In the genomic region with DNA sequence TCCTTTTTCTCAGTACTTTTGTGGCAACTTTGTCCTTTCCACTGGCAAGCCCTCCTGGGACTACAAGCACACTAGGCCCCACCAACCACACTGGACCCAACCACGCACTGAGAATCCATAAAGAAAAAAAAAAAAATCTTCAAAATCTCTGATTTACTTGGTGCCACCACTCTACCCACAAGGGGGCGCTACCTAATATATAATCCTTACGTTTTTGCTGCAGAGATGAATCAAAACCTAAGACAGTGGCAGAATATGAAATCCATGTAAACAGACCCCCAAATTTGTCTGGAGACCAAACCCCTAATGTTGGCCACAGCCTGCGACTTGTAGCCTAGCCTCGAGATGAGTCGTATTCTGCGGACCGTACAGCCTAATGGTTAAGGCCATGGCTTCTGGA, we compare ENCODE assay signal across 8 cellular contexts.
DNase-seq lines count a peak whose midpoint lies in the region; ATAC-seq and TF ChIP-seq lines count a peak whose summit lies in the region.

No MANE protein-coding gene starts in this region.

- no peaks in the 10 kb centered on the region for H3K9me3 ChIP-seq in PC-3 (ENCODE audit: low read length)
- no peaks in the 10 kb centered on the region for H3K9me3 ChIP-seq in MG63

- H3K79me2 ChIP-seq in PC-3 (ENCODE audit: low read length) = no peaks in the 10 kb centered on the region

- ATAC-seq in PC-3 (no peak), GM21825 (IDR thresholded peaks at IDR 0.05; ENCODE audit: unreplicated experiment) (no peak)

- H3K27ac ChIP-seq in PC-3 (ENCODE audit: low read length) = no peak overlapping the region

- no peak overlapping the region for H3K4me2 ChIP-seq in PC-3 (ENCODE audit: low read length)

- H3K4me3 Mint-ChIP-seq in type B pancreatic cell = no peak overlapping the region

- TF ChIP-seq CTCF in AG09309 (IDR thresholded peaks at IDR 0.05; ENCODE audit: control insufficient read depth, insufficient read depth, low read depth, low read length, missing control alignments) (peak; percentile 60), GM12873 (IDR thresholded peaks at IDR 0.05; ENCODE audit: insufficient read depth, low read depth, low read length, missing control alignments) (peak; percentile 53), PC-3 (conservative IDR thresholded peaks at IDR 0.05; ENCODE audit: low read depth, low read length) (peak; percentile 76), fibroblast of the aortic adventitia (IDR thresholded peaks at IDR 0.05; ENCODE audit: insufficient read depth, low read length) (peak; percentile 46), type B pancreatic cell (conservative IDR thresholded peaks at IDR 0.05) (peak; percentile 84)

- H3K36me3 Mint-ChIP-seq in type B pancreatic cell = no peaks in the 10 kb centered on the region

- no peak for DNase-seq in AG09309 (ENCODE audit: low read depth)
- peak; percentile 40 for DNase-seq in PC-3
- DNase-seq in fibroblast of the aortic adventitia (ENCODE audit: low read depth) = peak; percentile 18
- no peak for DNase-seq in type B pancreatic cell (ENCODE audit: extremely low spot score, unreplicated experiment)
- DNase-seq in MG63 = no peak
- DNase-seq in T-helper 9 cell = no peak

- H2AFZ ChIP-seq in PC-3 (ENCODE audit: low read length) = no peak overlapping the region

- no peaks in the 10 kb centered on the region for H3K36me3 ChIP-seq in PC-3 (ENCODE audit: low read depth, low read length)
- H3K36me3 ChIP-seq in MG63 = no peaks in the 10 kb centered on the region

- H3K9me2 ChIP-seq in PC-3 (replicated peaks; ENCODE audit: low read length) = no peaks in the 10 kb centered on the region

- no peaks in the 10 kb centered on the region for H3K9me3 Mint-ChIP-seq in type B pancreatic cell

- no peak overlapping the region for H3K9ac ChIP-seq in PC-3 (ENCODE audit: low read length)

- H3K4me1 Mint-ChIP-seq in type B pancreatic cell (ENCODE audit: unreplicated experiment) = no peaks in the 10 kb centered on the region

- no peaks in the 10 kb centered on the region for H4K20me1 ChIP-seq in PC-3 (ENCODE audit: low read length)

- peaks cover 49% of the 10 kb centered on the region for H3K27me3 Mint-ChIP-seq in type B pancreatic cell

- H3K4me1 ChIP-seq in PC-3 (ENCODE audit: insufficient read depth, low read length) = no peaks in the 10 kb centered on the region

- BruUV-seq in PC-3 (replicated peaks; lab: Mats Ljungman, UMichigan) = no TSS peak

- H3K27me3 ChIP-seq in PC-3 (ENCODE audit: low read length) (peaks cover 4% of the 10 kb centered on the region; the same call in 1 of the 2 replicates), MG63 (no peaks in the 10 kb centered on the region)

- H3K4me3 ChIP-seq in AG09309 (ENCODE audit: control insufficient read depth, low read depth, low read length) (no peak overlapping the region), PC-3 (ENCODE audit: low read length) (no peak overlapping the region), fibroblast of the aortic adventitia (ENCODE audit: low read depth, low read length) (no peak overlapping the region), MG63 (no peak overlapping the region)

- intact Hi-C loops in PC-3 (cut with micrococcal nuclease) = loop anchor here (1.0 kb wide), 1 partner anchor 633 kb away; no protein-coding TSS in a partner anchor

- CTCF ChIA-PET in PC-3 (lab: Charles Lee) = interaction anchor here (0.6 kb wide), 1 partner anchor 950 kb away, joined by 3 read pairs; no protein-coding TSS in a partner anchor

- POLR2A ChIA-PET in PC-3 (lab: Charles Lee; ENCODE audit: unreplicated experiment) = no interaction called here

- no peaks in the 10 kb centered on the region for H3F3A ChIP-seq in PC-3 (ENCODE audit: low read length, unreplicated experiment)

- no peak overlapping the region for H3K27ac Mint-ChIP-seq in type B pancreatic cell

Comparison
In these comparisons a context has a peak if more than half of its experiments do, and no peak if none do; other contexts are left out.
1. DNase-seq: peak in PC-3 (single experiment) and fibroblast of the aortic adventitia (single experiment); none in AG09309 (single experiment), type B pancreatic cell (single experiment), MG63 (single experiment) and T-helper 9 cell (single experiment).
2. Peak in every context shown above with its lines, with median percentiles within 50 percentile points of each other: CTCF ChIP-seq.